29 cellular contexts compared by ENCODE assay signal in genomic region chr6:108766886-108767285, GRCh38.
"Had no signal": no experiment of that assay in that cellular context is flagged by ENCODE, and none has a peak within 500 bp of the region (broad histone marks: within the 10 kb centered on the region; RNA-seq: fewer than 3 reads in every experiment).

No MANE protein-coding gene starts in this region.

- H3K4me1 ChIP-seq: upper lobe of right lung, uterus had no signal

- H3K36me3 ChIP-seq: left ventricle myocardium inferior, neural progenitor cell, neutrophil, ovary, right atrium auricular region, right lobe of liver, stomach, thyroid gland, transverse colon, upper lobe of right lung, uterus had no signal

- H3K27ac ChIP-seq: left ventricle myocardium inferior, neural progenitor cell, neutrophil, ovary, right atrium auricular region, right lobe of liver, stomach, testis, thyroid gland, upper lobe of right lung, uterus had no signal

- H3K9me3 Mint-ChIP-seq: natural killer cell; stimulated activated naive B cell treated with anti-CD40 and anti-IgM and Interleukin-4, amounts not matched to agents 10 μg/mL and 1 μg/mL and 100 μg/mL, for 72 hours had no signal

- FAIRE-seq: islet of Langerhans had no signal

- H3K36me3 Mint-ChIP-seq: natural killer cell; neural progenitor cell; stimulated activated naive B cell treated with anti-CD40 and anti-IgM and Interleukin-4, amounts not matched to agents 10 μg/mL and 1 μg/mL and 100 μg/mL, for 72 hours had no signal

- H2AFZ ChIP-seq: neural progenitor cell had no signal

- H3K4me3 Mint-ChIP-seq: immature natural killer cell; mesothelial cell of epicardium; naive B cell; natural killer cell; nephron progenitor cell; neural progenitor cell; stimulated activated naive B cell treated with anti-CD40 and anti-IgM and Interleukin-4, amounts not matched to agents 10 μg/mL and 1 μg/mL and 100 μg/mL, for 72 hours had no signal

- DNase-seq: hypothalamus; immature natural killer cell; left ventricle myocardium inferior; mesendoderm; naive B cell; natural killer cell; nephron progenitor cell; occipital lobe; ovary; right lobe of liver; stimulated activated CD4-positive, alpha-beta T cell treated with anti-CD3 and anti-CD28 coated beads, Interleukin-1b, Interleukin-23, amount 100 ng/mL, for 48 hours; stimulated activated CD4-positive, alpha-beta T cell treated with anti-CD3 and anti-CD28 coated beads, Interleukin-2, amount 100 ng/mL, for 48 hours; stimulated activated CD4-positive, alpha-beta T cell treated with anti-CD3 and anti-CD28 coated beads, Interleukin-4, amount 100 ng/mL, for 4 hours; stimulated activated naive B cell treated with anti-CD40 and anti-IgM and Interleukin-4, amounts not matched to agents 10 μg/mL and 1 μg/mL and 100 μg/mL, for 72 hours; stimulated activated naive CD8-positive, alpha-beta T cell treated with anti-CD3 and anti-CD28 coated beads, Interleukin-15, Interleukin-2, amounts not matched to agents 100 U/mL and 50 U/mL, for 24 hours; stomach; testis; thyroid gland; upper lobe of right lung; uterus had no signal

- H3K4me1 Mint-ChIP-seq: mesothelial cell of epicardium, nephron progenitor cell had no signal

- H3K4me3 ChIP-seq: left ventricle myocardium inferior, lung, neural progenitor cell, ovary, right atrium auricular region, right lobe of liver, smooth muscle cell, stomach, testis, thyroid gland, transverse colon, upper lobe of right lung, uterus had no signal

- H3K9me3 ChIP-seq: left ventricle myocardium inferior, neutrophil, ovary, right atrium auricular region, right lobe of liver, stomach, testis, thyroid gland, transverse colon, upper lobe of right lung, uterus had no signal

- H3K9ac ChIP-seq: neural progenitor cell had no signal

- H3K4me2 ChIP-seq: smooth muscle cell had no signal

- H3K27me3 Mint-ChIP-seq: progenitor cell of endocrine pancreas had no signal

- H3K27ac Mint-ChIP-seq: mesothelial cell of epicardium; naive B cell; natural killer cell; nephron progenitor cell; neural progenitor cell; progenitor cell of endocrine pancreas; stimulated activated naive B cell treated with anti-CD40 and anti-IgM and Interleukin-4, amounts not matched to agents 10 μg/mL and 1 μg/mL and 100 μg/mL, for 72 hours had no signal

- H3K27me3 ChIP-seq: ovary, right atrium auricular region, right lobe of liver, stomach, testis, thyroid gland, transverse colon, upper lobe of right lung, uterus had no signal

- ATAC-seq: natural killer cell; right lobe of liver; stimulated activated naive B cell treated with anti-CD40 and anti-IgM and Interleukin-4, amounts not matched to agents 10 μg/mL and 1 μg/mL and 100 μg/mL, for 72 hours; stimulated activated naive CD8-positive, alpha-beta T cell treated with anti-CD3 and anti-CD28 coated beads, Interleukin-15, Interleukin-2, amounts not matched to agents 100 U/mL and 50 U/mL, for 24 hours; upper lobe of right lung had no signal
